22 cellular contexts compared by ENCODE assay signal in genomic region chr16:85682516-85682915, GRCh38.
"Had no signal": no experiment of that assay in that cellular context is flagged by ENCODE, and none has a peak within 500 bp of the region (broad histone marks: within the 10 kb centered on the region; RNA-seq: fewer than 3 reads in every experiment).

No MANE protein-coding gene starts in this region.

- H3K9me3 ChIP-seq: left ventricle myocardium inferior, ovary, tibial artery had no signal

- DNase-seq: activated CD4-positive, alpha-beta memory T cell treated with anti-CD3 and anti-CD28 coated beads, Interleukin-2, amount 10 ng/mL, durations not matched to agents 7 days and 5 days; activated CD4-positive, alpha-beta T cell treated with anti-CD3 and anti-CD28 coated beads for 48 hours; activated gamma-delta T cell; activated naive CD4-positive, alpha-beta T cell treated with anti-CD3 and anti-CD28 coated beads, Interleukin-2, amount 50 U/mL, for 16 hours; activated naive CD8-positive, alpha-beta T cell treated with anti-CD3 and anti-CD28 coated beads, Interleukin-2, amount 50 U/mL, for 24 hours; activated T-cell treated with anti-CD3 and anti-CD28 coated beads, Interleukin-2, amount 50 U/mL, for 72 hours; effector CD4-positive, alpha-beta T cell; erythroblast; immature natural killer cell; kidney glomerular epithelial cell; left ventricle myocardium inferior; ovary; stimulated activated CD4-positive, alpha-beta T cell treated with anti-CD3 and anti-CD28 coated beads, Interleukin-12 subunit alpha, Interleukin-12 subunit beta, amount 100 ng/mL, for 4 hours; stimulated activated CD4-positive, alpha-beta T cell treated with anti-CD3 and anti-CD28 coated beads, Interleukin-4, amount 100 ng/mL, for 4 hours; stimulated activated naive CD8-positive, alpha-beta T cell treated with anti-CD3 and anti-CD28 coated beads, Interleukin-15, amount 100 ng/mL, for 72 hours; tibial artery had no signal

- H3K27ac Mint-ChIP-seq: activated CD4-positive, alpha-beta memory T cell treated with anti-CD3 and anti-CD28 coated beads, Interleukin-2, amount 10 ng/mL, durations not matched to agents 7 days and 5 days; activated naive CD8-positive, alpha-beta T cell treated with anti-CD3 and anti-CD28 coated beads, Interleukin-2, amount 50 U/mL, for 24 hours; activated T-cell treated with anti-CD3 and anti-CD28 coated beads, Interleukin-2, amount 50 U/mL, for 72 hours; dendritic cell treated with granulocyte-macrophage colony-stimulating factor and Interleukin-4, amounts not matched to agents 40 ng/mL and 50 ng/mL, for 4 days; stimulated activated naive CD8-positive, alpha-beta T cell treated with anti-CD3 and anti-CD28 coated beads, Interleukin-15, amount 100 ng/mL, for 72 hours had no signal

- H3K27me3 Mint-ChIP-seq: activated CD4-positive, alpha-beta memory T cell treated with anti-CD3 and anti-CD28 coated beads, Interleukin-2, amount 10 ng/mL, durations not matched to agents 7 days and 5 days; dendritic cell treated with granulocyte-macrophage colony-stimulating factor and Interleukin-4, amounts not matched to agents 40 ng/mL and 50 ng/mL, for 4 days; naive thymus-derived CD8-positive, alpha-beta T cell; stimulated activated naive CD8-positive, alpha-beta T cell treated with anti-CD3 and anti-CD28 coated beads, Interleukin-15, amount 100 ng/mL, for 72 hours had no signal

- H3K27me3 ChIP-seq: cardiac muscle cell, hepatocyte, ovary had no signal

- ATAC-seq: activated naive CD8-positive, alpha-beta T cell treated with anti-CD3 and anti-CD28 coated beads, Interleukin-2, amount 50 U/mL, for 24 hours; activated T-cell treated with anti-CD3 and anti-CD28 coated beads, Interleukin-2, amount 50 U/mL, for 72 hours; naive thymus-derived CD8-positive, alpha-beta T cell; right cardiac atrium; stimulated activated naive CD8-positive, alpha-beta T cell treated with anti-CD3 and anti-CD28 coated beads, Interleukin-15, amount 100 ng/mL, for 72 hours had no signal

- H3K36me3 ChIP-seq: cardiac muscle cell, left ventricle myocardium inferior, ovary had no signal

- H3K27ac ChIP-seq: cardiac muscle cell, hepatocyte, left ventricle myocardium inferior, ovary, tibial artery had no signal

- H2AFZ ChIP-seq: hepatocyte had no signal

- H3K79me2 ChIP-seq: hepatocyte had no signal

- H3K4me1 ChIP-seq: tibial artery had no signal

- H3K4me3 Mint-ChIP-seq: activated CD4-positive, alpha-beta memory T cell treated with anti-CD3 and anti-CD28 coated beads, Interleukin-2, amount 10 ng/mL, durations not matched to agents 7 days and 5 days; activated naive CD8-positive, alpha-beta T cell treated with anti-CD3 and anti-CD28 coated beads, Interleukin-2, amount 50 U/mL, for 24 hours; activated T-cell treated with anti-CD3 and anti-CD28 coated beads, Interleukin-2, amount 50 U/mL, for 72 hours; dendritic cell treated with granulocyte-macrophage colony-stimulating factor and Interleukin-4, amounts not matched to agents 40 ng/mL and 50 ng/mL, for 4 days; immature natural killer cell; mesothelial cell of epicardium; naive thymus-derived CD8-positive, alpha-beta T cell; stimulated activated naive CD8-positive, alpha-beta T cell treated with anti-CD3 and anti-CD28 coated beads, Interleukin-15, amount 100 ng/mL, for 72 hours had no signal

- H3K4me3 ChIP-seq: cardiac muscle cell, hepatocyte, left ventricle myocardium inferior, ovary, tibial artery had no signal

- H3K36me3 Mint-ChIP-seq: naive thymus-derived CD8-positive, alpha-beta T cell had no signal

- H3K9me3 Mint-ChIP-seq: activated CD4-positive, alpha-beta memory T cell treated with anti-CD3 and anti-CD28 coated beads, Interleukin-2, amount 10 ng/mL, durations not matched to agents 7 days and 5 days; activated naive CD8-positive, alpha-beta T cell treated with anti-CD3 and anti-CD28 coated beads, Interleukin-2, amount 50 U/mL, for 24 hours; activated T-cell treated with anti-CD3 and anti-CD28 coated beads, Interleukin-2, amount 50 U/mL, for 72 hours; dendritic cell treated with granulocyte-macrophage colony-stimulating factor and Interleukin-4, amounts not matched to agents 40 ng/mL and 50 ng/mL, for 4 days; immature natural killer cell; mesothelial cell of epicardium; naive thymus-derived CD8-positive, alpha-beta T cell; stimulated activated naive CD8-positive, alpha-beta T cell treated with anti-CD3 and anti-CD28 coated beads, Interleukin-15, amount 100 ng/mL, for 72 hours had no signal

- H3K4me2 ChIP-seq: hepatocyte had no signal
